8 cellular contexts compared by ENCODE assay signal in the genomic region with DNA sequence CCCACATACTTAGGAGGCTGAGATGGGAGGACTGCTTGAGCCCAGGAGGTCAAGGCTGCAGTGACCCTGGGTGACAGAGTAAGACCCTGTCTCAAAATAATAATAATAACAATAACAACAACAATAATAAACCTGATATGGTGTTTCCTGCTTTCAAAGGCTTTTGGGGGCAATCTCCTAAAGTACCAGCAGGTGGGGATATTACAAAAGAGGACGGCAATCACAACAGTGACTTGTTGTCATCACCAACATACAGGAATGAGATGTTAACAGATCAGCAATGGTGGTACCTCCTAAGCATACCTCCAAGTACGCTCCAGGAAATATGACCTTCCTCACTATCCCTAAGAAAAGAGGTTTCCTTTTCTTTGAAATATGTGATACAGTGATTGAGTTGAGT.
DNase-seq lines count a peak whose midpoint lies in the region; ATAC-seq and TF ChIP-seq lines count a peak whose summit lies in the region.

No MANE protein-coding gene starts in this region.

- H3K27me3 ChIP-seq in BE2C: no peaks in the 10 kb centered on the region
- H3K27me3 ChIP-seq in NT2/D1 (ENCODE audit: insufficient read depth, insufficient read length): no peaks in the 10 kb centered on the region
- no peaks in the 10 kb centered on the region for H3K27me3 ChIP-seq in esophagus squamous epithelium

- H3K36me3 ChIP-seq in BE2C (no peaks in the 10 kb centered on the region), NT2/D1 (ENCODE audit: insufficient read depth, insufficient read length, low read length) (no peaks in the 10 kb centered on the region), esophagus squamous epithelium (no peaks in the 10 kb centered on the region)

- no peak overlapping the region for H3K9ac ChIP-seq in NT2/D1 (ENCODE audit: insufficient read length, low read depth)

- no peak overlapping the region for H3K4me3 ChIP-seq in BE2C (ENCODE audit: low read depth, low read length)
- no peak overlapping the region for H3K4me3 ChIP-seq in NT2/D1 (ENCODE audit: insufficient read length, low read depth)
- H3K4me3 ChIP-seq in esophagus squamous epithelium: no peak overlapping the region

- H3K4me1 ChIP-seq in BE2C (no peaks in the 10 kb centered on the region), NT2/D1 (ENCODE audit: insufficient read depth, insufficient read length) (no peaks in the 10 kb centered on the region), esophagus squamous epithelium (no peaks in the 10 kb centered on the region)

- no peak for TF ChIP-seq POLR2A in esophagus squamous epithelium (IDR thresholded peaks at IDR 0.05)

- intact Hi-C loops in esophagus squamous epithelium (cut with DNase I): no loop called here

- no peak overlapping the region for H3K27ac ChIP-seq in esophagus squamous epithelium

- H3K36me3 Mint-ChIP-seq in activated T-helper 17 cell treated with anti-CD3 and anti-CD28 coated beads, Interleukin-2, amount 50 U/mL, for 72 hours (ENCODE audit: low read depth): no peaks in the 10 kb centered on the region

- peaks cover 3% of the 10 kb centered on the region for H3K9me3 Mint-ChIP-seq in activated T-helper 17 cell treated with anti-CD3 and anti-CD28 coated beads, Interleukin-2, amount 50 U/mL, for 72 hours

- peak; percentile 63 for TF ChIP-seq CTCF in BE2C (IDR thresholded peaks at IDR 0.05; ENCODE audit: low read depth, low read length)
- TF ChIP-seq CTCF in esophagus squamous epithelium (IDR thresholded peaks at IDR 0.05): peak in 4 of 6 experiments; percentile 23 to 54 (median 45)

- no peak overlapping the region for H3K4me3 Mint-ChIP-seq in activated T-helper 17 cell treated with anti-CD3 and anti-CD28 coated beads, Interleukin-2, amount 50 U/mL, for 72 hours

- no peaks in the 10 kb centered on the region for H3K27me3 Mint-ChIP-seq in activated T-helper 17 cell treated with anti-CD3 and anti-CD28 coated beads, Interleukin-2, amount 50 U/mL, for 72 hours

- peak; percentile 85 for ATAC-seq in GM18520 (IDR thresholded peaks at IDR 0.05; ENCODE audit: unreplicated experiment)
- ATAC-seq in HG03060 (IDR thresholded peaks at IDR 0.05; ENCODE audit: low read depth, unreplicated experiment): peak; percentile 84
- ATAC-seq in HG03457 (IDR thresholded peaks at IDR 0.05; ENCODE audit: unreplicated experiment): no peak
- ATAC-seq in activated T-helper 17 cell treated with anti-CD3 and anti-CD28 coated beads, Interleukin-2, amount 50 U/mL, for 72 hours (replicated peaks): no peak

- no peak overlapping the region for H3K27ac Mint-ChIP-seq in activated T-helper 17 cell treated with anti-CD3 and anti-CD28 coated beads, Interleukin-2, amount 50 U/mL, for 72 hours

- H3K9me3 ChIP-seq in BE2C (no peaks in the 10 kb centered on the region), NT2/D1 (ENCODE audit: insufficient read depth, low read length) (no peaks in the 10 kb centered on the region), esophagus squamous epithelium (no peaks in the 10 kb centered on the region)

- 13 to 24% methylated on average over 2 of the region's 2 CpGs for WGBS in esophagus squamous epithelium, 2 donors

- DNase-seq in BE2C: no peak
- DNase-seq in NT2/D1 (ENCODE audit: low read depth, low spot score): peak; percentile 20
- DNase-seq in esophagus squamous epithelium (lab: John Stamatoyannopoulos, UW): no peak
- DNase-seq in retina: peak; percentile 23

- no peaks in the 10 kb centered on the region for H3K4me1 Mint-ChIP-seq in activated T-helper 17 cell treated with anti-CD3 and anti-CD28 coated beads, Interleukin-2, amount 50 U/mL, for 72 hours

Comparison
In these comparisons a context has a peak if more than half of its experiments do, and no peak if none do; other contexts are left out.
1. DNase-seq: peak in NT2/D1 (single experiment) and retina (single experiment); none in BE2C (single experiment) and esophagus squamous epithelium (single experiment).
2. ATAC-seq: peak in GM18520 (single experiment) and HG03060 (single experiment); none in HG03457 (single experiment) and activated T-helper 17 cell treated with anti-CD3 and anti-CD28 coated beads, Interleukin-2, amount 50 U/mL, for 72 hours (single experiment).